ENCODE assay signal across 14 cellular contexts in the genomic region with DNA sequence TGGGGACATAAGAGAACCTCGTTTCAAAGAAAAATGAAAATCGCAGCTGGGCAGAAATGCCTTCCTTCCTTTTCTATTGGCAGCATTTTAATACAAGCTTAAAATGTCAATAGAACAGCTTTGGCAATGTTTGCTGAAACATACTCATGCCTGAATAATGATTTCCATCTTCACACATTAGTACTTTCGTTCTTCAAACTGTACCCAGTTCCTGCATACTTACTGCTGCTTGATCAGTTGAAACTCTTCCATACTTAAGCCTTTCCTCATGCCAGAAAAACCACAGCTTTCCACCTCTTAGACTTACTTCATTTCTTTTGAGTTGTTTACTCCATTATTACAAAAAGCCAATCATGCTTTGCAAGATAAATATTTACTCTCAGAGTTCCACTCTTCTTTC. TPM values are rescaled to one million over a fixed set of nuclear protein-coding genes. Genes with fewer than 3 reads are reported as not detected.
DNase-seq lines count a peak whose midpoint lies in the region; ATAC-seq, FAIRE-seq and TF ChIP-seq lines count a peak whose summit lies in the region.
"Had no signal": no experiment of that assay in that cellular context is flagged by ENCODE, and none has a peak within 500 bp of the region (broad histone marks: within the 10 kb centered on the region; RNA-seq: fewer than 3 reads in every experiment).

No MANE protein-coding gene starts in this region.

- H3K9me3 Mint-ChIP-seq in memory B cell (peaks cover 5% of the 10 kb centered on the region), WTC11 (peaks cover 28% of the 10 kb centered on the region)

- H3K27me3 ChIP-seq in IMR-90 (ENCODE audit: control insufficient read depth, insufficient read depth, low read length) (peaks cover 4% of the 10 kb centered on the region; the same call in 1 of the 2 replicates), K562 (ENCODE audit: control insufficient read depth in 2 of 2, insufficient read depth in 2 of 2, low read length in 2 of 2) (no peaks in the 10 kb centered on the region)
- H3K27me3 ChIP-seq: gastrocnemius medialis had no signal

- BruUV-seq in IMR-90 (replicated peaks; lab: Mats Ljungman, UMichigan) (no TSS peak), K562 (replicated peaks; lab: Mats Ljungman, UMichigan) (no TSS peak)

- peaks cover 5% of the 10 kb centered on the region for H3K36me3 Mint-ChIP-seq in memory B cell
- peaks cover 14% of the 10 kb centered on the region for H3K36me3 Mint-ChIP-seq in WTC11

- no peak overlapping the region for H2BK15ac ChIP-seq in IMR-90 (ENCODE audit: low read depth, low read length)

- in situ Hi-C loops in IMR-90 (cut with MboI; ENCODE audit: low sequenced_read_pairs) (no loop called here), K562 (cut with MboI) (no loop called here)

- H3K23ac ChIP-seq in IMR-90 (ENCODE audit: low read depth, low read length): no peak overlapping the region

- no peaks in the 10 kb centered on the region for H3K36me3 ChIP-seq in IMR-90 (ENCODE audit: control insufficient read depth, insufficient read depth, low read length)
- no peaks in the 10 kb centered on the region for H3K36me3 ChIP-seq in K562 (ENCODE audit: control insufficient read depth, insufficient read depth, low read length)
- H3K36me3 ChIP-seq: gastrocnemius medialis had no signal

- TF ChIP-seq CTCF in IMR-90 (conservative IDR thresholded peaks at IDR 0.05; ENCODE audit: low read depth, low read length): no peak
- TF ChIP-seq CTCF in K562 (IDR thresholded peaks at IDR 0.05 in 2 of 3, conservative IDR thresholded peaks at IDR 0.05 in 1 of 3; ENCODE audit: insufficient read depth in 2 of 3, low read depth in 1 of 3, low read length in 3 of 3): no peak
- TF ChIP-seq CTCF in WTC11 (IDR thresholded peaks at IDR 0.05): no peak

- H4K5ac ChIP-seq in IMR-90 (ENCODE audit: low read depth, low read length): peak overlapping the region; percentile 56; the same call in 1 of the 2 replicates

- H3K9ac ChIP-seq in IMR-90 (ENCODE audit: low read depth, low read length): no peak overlapping the region
- H3K9ac ChIP-seq in K562 (ENCODE audit: insufficient read depth in 1 of 2, low read depth in 2 of 2, low read length in 2 of 2): no peak overlapping the region
- H3K9ac ChIP-seq: parathyroid adenoma had no signal

- H4K91ac ChIP-seq in IMR-90 (ENCODE audit: insufficient read depth, low read depth, low read length): no peak overlapping the region

- no peak overlapping the region for H4K8ac ChIP-seq in IMR-90 (ENCODE audit: low read depth in 2 of 2, low read length in 2 of 2)

- FAIRE-seq in K562 (lab: Jason Lieb, UNC): no peak
- FAIRE-seq: colon had no signal

- H3K4ac ChIP-seq in IMR-90 (ENCODE audit: low read depth, low read length): no peak overlapping the region

- no peak overlapping the region; the same call in 1 of the 2 replicates for H3K18ac ChIP-seq in IMR-90 (ENCODE audit: low read depth, low read length)

- H3K4me3 Mint-ChIP-seq in memory B cell: peak overlapping the region; percentile 42
- H3K4me3 Mint-ChIP-seq in WTC11: no peak overlapping the region
- H3K4me3 Mint-ChIP-seq: activated naive CD4-positive, alpha-beta T cell treated with anti-CD3 and anti-CD28 coated beads, Interleukin-2, amount 10 ng/mL, durations not matched to agents 7 days and 5 days had no signal

- no peak overlapping the region for H3K56ac ChIP-seq in IMR-90 (ENCODE audit: extremely low read depth, insufficient read depth, low read length)

- no peak for TF ChIP-seq RAD21 in IMR-90 (IDR thresholded peaks at IDR 0.05; ENCODE audit: low read length)
- no peak for TF ChIP-seq RAD21 in K562 (CRISPR knock-in tag; conservative IDR thresholded peaks at IDR 0.05 in 1 of 2, IDR thresholded peaks at IDR 0.05 in 1 of 2)

- H2AFZ ChIP-seq in IMR-90 (replicated peaks; ENCODE audit: low read length, poor library complexity) (no peak overlapping the region), K562 (ENCODE audit: low read depth, low read length) (peak overlapping the region; percentile 80)
- H2AFZ ChIP-seq: parathyroid adenoma had no signal

- intact Hi-C loops in IMR-90 (cut with micrococcal nuclease) (no loop called here), K562 (cut with micrococcal nuclease) (no loop called here)

- H3K79me1 ChIP-seq in IMR-90 (ENCODE audit: low read depth in 1 of 2, low read length in 2 of 2): no peaks in the 10 kb centered on the region

- peaks cover 18% of the 10 kb centered on the region for H3K4me1 Mint-ChIP-seq in memory B cell
- H3K4me1 Mint-ChIP-seq in WTC11: peaks cover 26% of the 10 kb centered on the region

- no peak overlapping the region for H2AK9ac ChIP-seq in IMR-90 (replicated peaks; ENCODE audit: low read depth, low read length, poor library complexity)

- H3K9me1 ChIP-seq in IMR-90 (ENCODE audit: insufficient read depth, low read length): no peaks in the 10 kb centered on the region
- H3K9me1 ChIP-seq in K562 (ENCODE audit: control insufficient read depth, insufficient read depth, low read length): no peaks in the 10 kb centered on the region

- H2AK5ac ChIP-seq in IMR-90 (ENCODE audit: low read depth, low read length): no peak overlapping the region

- H3K4me1 ChIP-seq in IMR-90 (ENCODE audit: control insufficient read depth, insufficient read depth, low read length) (peaks cover 5% of the 10 kb centered on the region), K562 (replicated peaks in 1 of 2; ENCODE audit: control insufficient read depth in 2 of 2, insufficient read depth in 2 of 2, low read length in 2 of 2) (peaks cover 2 to 8% of the 10 kb centered on the region in 2 experiments; a peak in 4 of 5 replicates)
- H3K4me1 ChIP-seq: gastrocnemius medialis, parathyroid adenoma had no signal

- no peak for TF ChIP-seq POLR2A in IMR-90 (IDR thresholded peaks at IDR 0.05; ENCODE audit: low read depth, low read length)
- no peak for TF ChIP-seq POLR2A in K562 (conservative IDR thresholded peaks at IDR 0.05)

- no peaks in the 10 kb centered on the region for H4K20me1 ChIP-seq in IMR-90 (ENCODE audit: insufficient read depth, low read length)
- H4K20me1 ChIP-seq in K562 (replicated peaks; ENCODE audit: control insufficient read depth, insufficient read depth, low read length): no peaks in the 10 kb centered on the region

- TF ChIP-seq EP300 in K562 (IDR thresholded peaks at IDR 0.05; ENCODE audit: low read length): no peak

- H3K4me2 ChIP-seq in IMR-90 (ENCODE audit: low read depth, low read length): peak overlapping the region; percentile 82; the same call in 1 of the 2 replicates
- H3K4me2 ChIP-seq in K562 (ENCODE audit: insufficient read depth, low read length): no peak overlapping the region

- DNase-seq in DMS153 treated with DMSO at 0.1 percent for 48 hours (lab: John Stamatoyannopoulos, UW; ENCODE audit: unreplicated experiment): peak; percentile 55
- DNase-seq in IMR-90: peak; percentile 36
- DNase-seq in K562 (ENCODE audit: extremely low read depth in 1 of 4, low spot score in 3 of 4): no peak
- DNase-seq in memory B cell (ENCODE audit: low spot score in 2 of 2): no peak
- no peak for DNase-seq in WTC11 (ENCODE audit: low spot score)
- DNase-seq in GDM1 (lab: John Stamatoyannopoulos, UW): no peak
- DNase-seq: activated naive CD4-positive, alpha-beta T cell treated with anti-CD3 and anti-CD28 coated beads, Interleukin-2, amount 10 ng/mL, durations not matched to agents 7 days and 5 days; gastrocnemius medialis; mesendoderm; MM.1S; stimulated activated naive CD4-positive, alpha-beta T cell had no signal

- ATAC-seq in IMR-90 (ENCODE audit: low read depth) (peak; percentile 71), K562 (no peak), memory B cell (ENCODE audit: low read depth) (no peak), WTC11 (no peak), HG03175 (IDR thresholded peaks at IDR 0.05; ENCODE audit: unreplicated experiment) (no peak)
- ATAC-seq: gastrocnemius medialis had no signal

- POLR2A ChIA-PET in IMR-90 (lab: Charles Lee; ENCODE audit: unreplicated experiment): no interaction called here
- POLR2A ChIA-PET in K562 (lab: Yijun Ruan, JAX): interaction anchor here (0.8 kb wide), 1 partner anchor 13 kb away, joined by 3 read pairs; no protein-coding TSS in a partner anchor
- POLR2A ChIA-PET in WTC11 (lab: Charles Lee): interaction anchor here (0.6 kb wide), 1 partner anchor 10 kb away, joined by 3 read pairs; no protein-coding TSS in a partner anchor

- H3K27ac Mint-ChIP-seq in memory B cell: no peak overlapping the region
- no peak overlapping the region for H3K27ac Mint-ChIP-seq in WTC11

- H2BK120ac ChIP-seq in IMR-90 (ENCODE audit: low read depth, low read length): no peak overlapping the region

- H3K4me3 ChIP-seq in IMR-90 (ENCODE audit: insufficient read depth, low read depth, low read length): no peak overlapping the region
- H3K4me3 ChIP-seq in K562: no peak overlapping the region
- H3K4me3 ChIP-seq: gastrocnemius medialis had no signal

- H2BK20ac ChIP-seq in IMR-90 (ENCODE audit: low read depth, low read length): no peak overlapping the region

- no peaks in the 10 kb centered on the region for H3K27me3 Mint-ChIP-seq in memory B cell
- no peaks in the 10 kb centered on the region; the same call in 1 of the 2 replicates for H3K27me3 Mint-ChIP-seq in WTC11 (ENCODE audit: low read depth)
- H3K27me3 Mint-ChIP-seq: activated naive CD4-positive, alpha-beta T cell treated with anti-CD3 and anti-CD28 coated beads, Interleukin-2, amount 10 ng/mL, durations not matched to agents 7 days and 5 days had no signal

- no peaks in the 10 kb centered on the region for H3K9me3 ChIP-seq in IMR-90 (ENCODE audit: control insufficient read depth, insufficient read depth, low read length)
- H3K9me3 ChIP-seq in K562 (replicated peaks; ENCODE audit: control insufficient read depth, insufficient read depth, low read depth, low read length): no peaks in the 10 kb centered on the region
- H3K9me3 ChIP-seq: gastrocnemius medialis had no signal

- H2BK5ac ChIP-seq in IMR-90 (ENCODE audit: low read depth, low read length, poor library complexity, severe bottlenecking): no peak overlapping the region

- WGBS in IMR-90 (ENCODE audit: extremely low coverage in 2 of 2, insufficient read length in 1 of 2), 2 experiments: 40% methylated on average over 1 of the region's 3 CpGs; no CpG with 5 or more reads in 1 of the 2 experiments
- 13% methylated on average over 3 of the region's 3 CpGs for WGBS in K562 (ENCODE audit: insufficient coverage, low coverage, missing lambda C conversion rate)

- no peaks in the 10 kb centered on the region for H3K79me2 ChIP-seq in K562 (ENCODE audit: control insufficient read depth, insufficient read depth, low read length)
- H3K79me2 ChIP-seq: parathyroid adenoma had no signal

- CTCF ChIA-PET in IMR-90 (lab: Yijun Ruan, JAX) (interaction anchor here (0.6 kb wide), 1 partner anchor 549 kb away, joined by 8 read pairs; no protein-coding TSS in a partner anchor), K562 (lab: Yijun Ruan, JAX; ENCODE audit: low intra/inter-chr PET ratio) (no interaction called here), WTC11 (lab: Charles Lee) (no interaction called here)

- H3K27ac ChIP-seq in IMR-90 (ENCODE audit: insufficient read depth, low read length) (no peak overlapping the region), K562 (ENCODE audit: extremely low read depth, low read depth, low read length) (no peak overlapping the region)
- H3K27ac ChIP-seq: parathyroid adenoma had no signal

- no peak overlapping the region for H3K14ac ChIP-seq in IMR-90 (replicated peaks; ENCODE audit: low read depth, low read length)

- dilution Hi-C loops in IMR-90 (cut with HindIII; ENCODE audit: low sequenced_read_pairs, unreplicated experiment): no loop called here

RNA-seq across cellular contexts. Expression of a gene that starts 22.8 kb away (rescaled TPM):
- 6.6 and 9.7 TPM in 2 replicates for total RNA-seq in IMR-90 (2012; rRNA removed)
- 11.5 and 11.6 TPM in 2 replicates for polyA plus RNA-seq in IMR-90 (2012; rRNA removed)
- polyA plus RNA-seq in IMR-90 (2012; cell fraction: cytosol; rRNA removed): 5.7 and 11.0 TPM in 2 replicates
- 1.7 and 7.2 TPM in 2 replicates for polyA plus RNA-seq in IMR-90 (2012; cell fraction: nucleus; rRNA removed; ENCODE audit: low replicate concordance)
- total RNA-seq in K562 (2011; cell fraction: chromatin; rRNA removed; ENCODE audit: low replicate concordance): 122 and 219 TPM in 2 replicates
- 126 and 131 TPM in 2 replicates for total RNA-seq in K562 (2011; cell fraction: nucleolus; rRNA removed)
- total RNA-seq in K562 (2011; cell fraction: nucleoplasm; rRNA removed): 167 and 170 TPM in 2 replicates
- total RNA-seq in K562 (2014; rRNA removed): 98.4 and 112 TPM in 2 replicates
- 96.2 and 124 TPM in 2 replicates for total RNA-seq in K562 (2014; rRNA removed; fragmentation: Illumina TruSeq; extraction: Trizol)
- 81.5 and 84.0 TPM in 2 replicates for total RNA-seq in K562 (2015; rRNA removed; fragmentation: Illumina TruSeq; extraction: Trizol)
- total RNA-seq in K562 (2021): 96.0 and 104 TPM in 2 replicates
- polyA plus RNA-seq in K562 (2011; rRNA removed): 137 and 150 TPM in 2 replicates
- 53.0 and 98.2 TPM in 2 replicates for polyA plus RNA-seq in K562 (2011; cell fraction: cytosol; rRNA removed)
- 69.4 and 92.8 TPM in 2 replicates for polyA plus RNA-seq in K562 (2011; cell fraction: nucleus; rRNA removed)
- polyA plus RNA-seq in K562 (2012): 72.7 and 169 TPM in 2 replicates
- 94.8 and 144 TPM in 2 replicates for polyA plus RNA-seq in K562 (2014; fragmentation: Illumina TruSeq; extraction: Trizol)
- 10 to 100 TPM; 17.7 to 29.4 TPM for polyA plus RNA-seq in K562 (2014; fragmentation: Nextera tagmentation; extraction: Ambion mirVana)
- polyA plus RNA-seq in K562 (2014; rRNA removed): 97.0 and 98.6 TPM in 2 replicates
- polyA minus RNA-seq in K562 (2011; rRNA and poly(A)+ RNA removed): 180 and 193 TPM in 2 replicates
- polyA minus RNA-seq in K562 (2011; cell fraction: cytosol; rRNA and poly(A)+ RNA removed): 46.6 and 55.4 TPM in 2 replicates
- 97.5 and 128 TPM in 2 replicates for polyA minus RNA-seq in K562 (2011; cell fraction: nucleus; rRNA and poly(A)+ RNA removed)
- 17.2 to 18.8 TPM (median 18.1 TPM) in 3 replicates for total RNA-seq in WTC11 (2021)

Comparison
In these comparisons a context has a peak if more than half of its experiments do, and no peak if none do; other contexts are left out.
1. DNase-seq: peak in DMS153 treated with DMSO at 0.1 percent for 48 hours (single experiment) and IMR-90 (single experiment); none in K562 (0 of 4), memory B cell (0 of 2), WTC11 (single experiment) and GDM1 (single experiment).